ENCODE assay signal across 7 cellular contexts in genomic region chr6:21732032-21732421, GRCh38.
DNase-seq lines count a peak whose midpoint lies in the region; ATAC-seq, FAIRE-seq and TF ChIP-seq lines count a peak whose summit lies in the region.
"Not testable (repeated sequence)": the region's sequence is repeated elsewhere in the genome, so short reads cannot be mapped to it uniquely, and the experiment has no call there.

No MANE protein-coding gene starts in this region.

- POLR2A ChIA-PET in HCT116 (lab: Charles Lee); RWPE1 (lab: Yijun Ruan, JAX; ENCODE audit: low non-redundant PET): not testable (repeated sequence)

- H3K9me3 ChIP-seq in HCT116 (ENCODE audit: control insufficient read depth in 1 of 2, insufficient read depth in 1 of 2, low read depth in 1 of 2, low read length in 2 of 2); keratinocyte (ENCODE audit: control insufficient read depth, low read depth, low read length); thyroid gland: not testable (repeated sequence)

- H3K4me2 ChIP-seq in HCT116 (ENCODE audit: low read length), result peak overlapping the region; percentile 35
- peak overlapping the region; percentile 1 for H3K4me2 ChIP-seq in keratinocyte (ENCODE audit: control insufficient read depth, extremely low read depth, insufficient read depth, low read depth, low read length)

- not testable (repeated sequence) for H3K27me3 Mint-ChIP-seq in chondrocyte (ENCODE audit: low read depth); nephron progenitor cell (ENCODE audit: low read depth, poor library complexity)

- H3K4me3 ChIP-seq in HCT116 (replicated peaks in 1 of 2; ENCODE audit: low read depth in 1 of 2, low read length in 2 of 2); keratinocyte (ENCODE audit: control insufficient read depth in 2 of 3, extremely low read depth in 1 of 3, insufficient read depth in 2 of 3, low read depth in 1 of 3, low read length in 3 of 3); thyroid gland (replicated peaks in 1 of 3): not testable (repeated sequence)

- not testable (repeated sequence) for H4K20me1 ChIP-seq in HCT116 (ENCODE audit: insufficient read depth); keratinocyte (ENCODE audit: control insufficient read depth, extremely low read depth, insufficient read depth, low read length)

- not testable (repeated sequence) for H3K9me3 Mint-ChIP-seq in chondrocyte (ENCODE audit: low read depth); nephron progenitor cell

- TF ChIP-seq CTCF in HCT116 (IDR thresholded peaks at IDR 0.05 in 2 of 3, conservative IDR thresholded peaks at IDR 0.05 in 1 of 3; ENCODE audit: borderline replicate concordance in 1 of 3, insufficient read depth in 1 of 3, low read depth in 2 of 3, low read length in 2 of 3); RWPE1 (conservative IDR thresholded peaks at IDR 0.05; ENCODE audit: low read depth); chondrocyte (IDR thresholded peaks at IDR 0.05); keratinocyte (optimal IDR thresholded peaks at IDR 0.05 in 1 of 3, IDR thresholded peaks at IDR 0.05 in 1 of 3, conservative IDR thresholded peaks at IDR 0.05 in 1 of 3; ENCODE audit: extremely low read depth in 1 of 3, insufficient read depth in 2 of 3, low read length in 3 of 3); nephron progenitor cell (IDR thresholded peaks at IDR 0.05); thyroid gland (IDR thresholded peaks at IDR 0.05): not testable (repeated sequence)

- not testable (repeated sequence) for TF ChIP-seq POLR2A in HCT116 (IDR thresholded peaks at IDR 0.05; ENCODE audit: borderline replicate concordance, extremely low read depth, insufficient read depth, insufficient read length); thyroid gland (IDR thresholded peaks at IDR 0.05)

- not testable (repeated sequence) for H3K27me3 ChIP-seq in HCT116 (ENCODE audit: insufficient read depth, low read length); keratinocyte (ENCODE audit: control insufficient read depth, extremely low read depth, insufficient read depth, low read length); thyroid gland

- H3K36me3 Mint-ChIP-seq in chondrocyte (ENCODE audit: low read depth), result not testable (repeated sequence)
- H3K36me3 Mint-ChIP-seq in nephron progenitor cell (ENCODE audit: low read depth), result peaks cover 57% of the 10 kb centered on the region

- not testable (repeated sequence) for FAIRE-seq in keratinocyte (lab: Jason Lieb, UNC)

- peak; percentile 46 for ATAC-seq in HCT116

- not testable (repeated sequence) for H3K79me2 ChIP-seq in HCT116 (ENCODE audit: insufficient read depth, low read length); keratinocyte (ENCODE audit: control insufficient read depth, insufficient read depth, low read length)

- not testable (repeated sequence) for DNase-seq in HCT116 (ENCODE audit: low read depth, low spot score); RWPE1 (ENCODE audit: low spot score); chondrocyte (ENCODE audit: low spot score); keratinocyte (ENCODE audit: low read depth, low spot score); nephron progenitor cell; thyroid gland
- peak; percentile 78 for DNase-seq in amniotic epithelial cell (ENCODE audit: low read depth)

- not testable (repeated sequence) for H3K27ac ChIP-seq in HCT116 (ENCODE audit: low read depth, low read length); keratinocyte (ENCODE audit: control insufficient read depth, insufficient read depth, low read length)
- H3K27ac ChIP-seq in RWPE1, result peak overlapping the region; percentile 85
- H3K27ac ChIP-seq in thyroid gland, result peak overlapping the region in 2 of 3 donors; percentile 75 to 83

- H3K27ac Mint-ChIP-seq in chondrocyte (ENCODE audit: unreplicated experiment) (peak overlapping the region; percentile 52), nephron progenitor cell (peak overlapping the region; percentile 98)

- intact Hi-C loops in HCT116 (cut with micrococcal nuclease); thyroid gland (cut with DNase I): not testable (repeated sequence)

- CTCF ChIA-PET in HCT116 (lab: Charles Lee); RWPE1 (lab: Yijun Ruan, JAX): not testable (repeated sequence)

- TF ChIP-seq RAD21 in HCT116 (IDR thresholded peaks at IDR 0.05; ENCODE audit: low read depth), result not testable (repeated sequence)

- WGBS in thyroid gland, 2 donors, result 79 to 85% methylated on average over 8 of the region's 8 CpGs

- not testable (repeated sequence) for H3K9ac ChIP-seq in HCT116 (ENCODE audit: low read length); keratinocyte (ENCODE audit: control insufficient read depth, extremely low read depth, insufficient read depth, low read length)

- not testable (repeated sequence) for H3K36me3 ChIP-seq in HCT116 (ENCODE audit: control insufficient read depth in 1 of 2, insufficient read depth in 2 of 2, low read length in 2 of 2); keratinocyte (ENCODE audit: control insufficient read depth in 2 of 2, extremely low read depth in 1 of 2, insufficient read depth in 2 of 2, low read length in 2 of 2); thyroid gland

- RAD21 ChIA-PET in HCT116 (lab: Charles Lee; ENCODE audit: low non-redundant PET in 1 of 2, low total read pairs in 2 of 2, uncharacterized antibody in 2 of 2, unreplicated experiment in 2 of 2), result not testable (repeated sequence)

- not testable (repeated sequence) for H3K9me1 ChIP-seq in keratinocyte (ENCODE audit: control insufficient read depth, extremely low read depth, insufficient read depth, low read length)

- BruUV-seq in HCT116 (replicated peaks; lab: Mats Ljungman, UMichigan), result not testable (repeated sequence)

- dilution Hi-C loops in keratinocyte (cut with MboI; ENCODE audit: extremely low pct_ligation_motif_present, low sequenced_read_pairs), result not testable (repeated sequence)

- H3K4me1 ChIP-seq in HCT116 (ENCODE audit: control insufficient read depth in 1 of 2, insufficient read depth in 2 of 2, low read length in 2 of 2) (peaks cover 12 to 23% of the 10 kb centered on the region in 2 experiments), keratinocyte (ENCODE audit: control insufficient read depth, extremely low read depth, insufficient read depth, low read length) (peaks cover 11% of the 10 kb centered on the region), thyroid gland (peaks cover 19 to 21% of the 10 kb centered on the region in 2 donors)

- H3K4me3 Mint-ChIP-seq in chondrocyte (ENCODE audit: unreplicated experiment); nephron progenitor cell: not testable (repeated sequence)

- H3K4me1 Mint-ChIP-seq in chondrocyte (ENCODE audit: low read depth) (peaks cover 37% of the 10 kb centered on the region), nephron progenitor cell (peaks cover 69% of the 10 kb centered on the region)

- peak overlapping the region; percentile 80 for H2AFZ ChIP-seq in HCT116 (ENCODE audit: low read depth, low read length, poor library complexity, severe bottlenecking)
- not testable (repeated sequence) for H2AFZ ChIP-seq in keratinocyte (ENCODE audit: control insufficient read depth, low read length)

- not testable (repeated sequence) for H3K9me2 ChIP-seq in HCT116 (ENCODE audit: insufficient read depth)
